8 cellular contexts compared by ENCODE assay signal in genomic region chr1:32741417-32742131, GRCh38. TPM values are rescaled to one million over a fixed set of nuclear protein-coding genes. Genes with fewer than 3 reads are reported as not detected.
DNase-seq lines count a peak whose midpoint lies in the region; ATAC-seq and TF ChIP-seq lines count a peak whose summit lies in the region.

No MANE protein-coding gene starts in this region.

- peak; percentile 21 for TF ChIP-seq POLR2A in right lobe of liver (IDR thresholded peaks at IDR 0.05)

- no peaks in the 10 kb centered on the region for H3K9me3 ChIP-seq in right lobe of liver

- peak overlapping the region; percentile 47 to 83 (median 73) for H3K27ac ChIP-seq in right lobe of liver

- H3K4me3 ChIP-seq in LNCaP clone FGC (ENCODE audit: low read depth, low read length) (peak overlapping the region; percentile 78), right lobe of liver (peak overlapping the region; percentile 57 to 73 (median 69))

- ATAC-seq in right lobe of liver = peak; percentile 40 to 75 (median 67)
- ATAC-seq in HG03139 (IDR thresholded peaks at IDR 0.05; ENCODE audit: unreplicated experiment) = no peak

- H3K27me3 Mint-ChIP-seq in chondrocyte (ENCODE audit: low read depth) (no peaks in the 10 kb centered on the region), type B pancreatic cell (no peaks in the 10 kb centered on the region)

- TF ChIP-seq CTCF in LNCaP clone FGC (IDR thresholded peaks at IDR 0.05; ENCODE audit: control insufficient read depth, extremely low read depth, insufficient read depth) (peak; percentile 32), chondrocyte (IDR thresholded peaks at IDR 0.05) (peak; percentile 76), right lobe of liver (IDR thresholded peaks at IDR 0.05) (peak in 3 of 4 donors; percentile 23 to 37 (median 26)), type B pancreatic cell (conservative IDR thresholded peaks at IDR 0.05) (peak; percentile 60)

- H3K27me3 ChIP-seq in right lobe of liver = no peaks in the 10 kb centered on the region

- no peaks in the 10 kb centered on the region for H3K36me3 ChIP-seq in right lobe of liver

- H3K36me3 Mint-ChIP-seq in chondrocyte (ENCODE audit: low read depth) (no peaks in the 10 kb centered on the region), type B pancreatic cell (peaks cover 4% of the 10 kb centered on the region)

- H3K4me1 ChIP-seq in right lobe of liver = peaks cover 0 to 28% (median 7%) of the 10 kb centered on the region in 4 donors

- peak overlapping the region; percentile 75 for H3K4me3 Mint-ChIP-seq in chondrocyte (ENCODE audit: unreplicated experiment)
- peak overlapping the region; percentile 88 for H3K4me3 Mint-ChIP-seq in type B pancreatic cell

- WGBS in right lobe of liver (ENCODE audit: insufficient coverage, low coverage, low lambda C conversion rate, missing lambda C conversion rate) = 1% methylated on average over 17 of the region's 98 CpGs

- H3K4me1 Mint-ChIP-seq in chondrocyte (ENCODE audit: low read depth) (peaks cover 14% of the 10 kb centered on the region), type B pancreatic cell (ENCODE audit: unreplicated experiment) (peaks cover 35% of the 10 kb centered on the region)

- intact Hi-C loops in right lobe of liver (cut with DNase I) = no loop called here

- H3K9me3 Mint-ChIP-seq in chondrocyte (ENCODE audit: low read depth) (no peaks in the 10 kb centered on the region), type B pancreatic cell (no peaks in the 10 kb centered on the region)

- DNase-seq in ELR (ENCODE audit: low read depth) (peak; percentile 33), LNCaP clone FGC (ENCODE audit: low read depth) (no peak), chondrocyte (ENCODE audit: low spot score) (no peak), right lobe of liver (peak in 2 of 3 donors; percentile 55 to 60), type B pancreatic cell (ENCODE audit: extremely low spot score, unreplicated experiment) (no peak), SIG-M5 (lab: John Stamatoyannopoulos, UW) (no peak)
- no peak for DNase-seq in central memory CD4-positive, alpha-beta T cell

- H3K27ac Mint-ChIP-seq in chondrocyte (ENCODE audit: unreplicated experiment) = no peak overlapping the region
- H3K27ac Mint-ChIP-seq in type B pancreatic cell = peak overlapping the region; percentile 71

RNA-seq across cellular contexts. Expression of gene SYNC, which starts 39.0 kb away (rescaled TPM):
- total RNA-seq in chondrocyte (66.8 to 72.5 TPM (median 71.8 TPM) in 3 replicates), right lobe of liver (1 to 10 TPM in 1 of 6 experiments, under 1 TPM in 5; 0.29 to 2.1 (median 0.44) TPM), type B pancreatic cell (ENCODE audit: low replicate concordance) (1.2 and 1.3 TPM in 2 replicates)

Comparison
In these comparisons a context has a peak if more than half of its experiments do, and no peak if none do; other contexts are left out.
1. DNase-seq: peak in ELR (single experiment) and right lobe of liver (2 of 3); none in LNCaP clone FGC (single experiment), chondrocyte (single experiment), type B pancreatic cell (single experiment), central memory CD4-positive, alpha-beta T cell (single experiment) and SIG-M5 (single experiment).
2. CTCF ChIP-seq: peak in every context shown above with its lines; median percentile 76 in chondrocyte; 60 in type B pancreatic cell; 32 in LNCaP clone FGC; 26 in right lobe of liver.
3. RNA of gene SYNC, which starts 39.0 kb away (total RNA-seq): 66.8 to 72.5 TPM in chondrocyte; 1.2 to 1.3 TPM in type B pancreatic cell and 0.29 to 2.1 TPM in right lobe of liver; every median in the first group is over 10 times any median in the second.